In the genomic region with DNA sequence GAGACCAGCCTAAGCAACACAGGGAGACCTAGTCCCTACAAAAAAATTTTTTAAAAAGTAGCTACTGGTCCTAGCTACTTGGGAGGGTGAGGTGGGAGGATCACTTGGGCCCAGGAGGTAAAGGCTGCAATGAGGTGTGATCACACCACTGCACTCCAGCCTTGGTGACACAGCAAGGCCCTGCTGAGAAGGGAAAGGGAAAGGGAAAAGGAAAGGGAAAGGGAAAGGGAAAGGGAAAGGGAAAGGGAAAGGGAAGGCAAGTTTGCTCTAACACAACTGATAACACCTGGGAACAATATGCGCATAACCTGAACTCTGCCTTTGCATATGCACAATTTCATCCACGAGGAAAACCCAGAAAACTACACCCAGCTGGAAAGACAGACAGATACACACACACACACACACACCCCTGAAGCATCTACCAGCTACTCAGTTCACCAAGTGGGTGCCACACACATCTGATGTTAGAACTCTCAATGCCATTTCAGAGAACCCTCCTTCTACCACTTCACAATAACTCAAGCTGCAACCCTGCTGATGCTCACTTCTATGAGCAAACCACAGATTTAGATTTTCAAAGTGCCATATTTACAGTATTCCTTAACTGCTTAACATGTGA, we compare ENCODE assay signal across 1 cellular context.
TF ChIP-seq lines count a peak whose summit lies in the region.

No MANE protein-coding gene starts in this region.

TF ChIP-seq in GM12878, 131 proteins besides CTCF, POLR2A, EP300 and RAD21:
- TF ChIP-seq EED (IDR thresholded peaks at IDR 0.05; ENCODE audit: low read depth) (peak; percentile 46; the same call in 1 of the 2 replicates), HDGF (IDR thresholded peaks at IDR 0.05) (0 out of 2 replicates have a peak, but pooled peaks have one; percentile 37), NR2C2 (IDR thresholded peaks at IDR 0.05; ENCODE audit: borderline replicate concordance, control insufficient read depth, insufficient read length, low read depth) (no peak)
